Comparison of ENCODE assay signal across 18 cellular contexts in genomic region chr4:20641971-20642370, GRCh38.
"Had no signal": no experiment of that assay in that cellular context is flagged by ENCODE, and none has a peak within 500 bp of the region (broad histone marks: within the 10 kb centered on the region; RNA-seq: fewer than 3 reads in every experiment).

No MANE protein-coding gene starts in this region.

- DNase-seq: effector CD4-positive, alpha-beta T cell; foreskin melanocyte; head of caudate nucleus; kidney; left cardiac atrium; left ventricle myocardium inferior; lower lobe of right lung; mesenchymal stem cell; midbrain; nucleus accumbens; pancreas; right cardiac atrium; small intestine; stimulated activated CD4-positive, alpha-beta T cell treated with anti-CD3 and anti-CD28 coated beads, Interleukin-12 subunit alpha, Interleukin-12 subunit beta, amount 100 ng/mL, for 4 hours; stimulated activated naive CD4-positive, alpha-beta T cell; stomach; substantia nigra; transverse colon had no signal

- FAIRE-seq: kidney, pancreas, small intestine had no signal
